ENCODE assay signal across 1 cellular context in genomic region chr1:236039736-236040670, GRCh38.
A peak's percentile ranks its signal among the peaks of the same experiment; 100 is the strongest.
TF ChIP-seq lines count a peak whose summit lies in the region.

No MANE protein-coding gene starts in this region.

TF ChIP-seq in HepG2, 621 proteins besides CTCF, POLR2A, EP300 and RAD21 (continued from another document and continues in another):
- TF ChIP-seq ZNF318 (CRISPR knock-in tag; IDR thresholded peaks at IDR 0.05) (no peak), CREBL2 (CRISPR knock-in tag; IDR thresholded peaks at IDR 0.05; ENCODE audit: borderline replicate concordance) (no peak), SRSF4 (IDR thresholded peaks at IDR 0.05; ENCODE audit: low read depth, low read length, poor library complexity, severe bottlenecking) (no peak), ZNF367 (CRISPR knock-in tag; IDR thresholded peaks at IDR 0.05; ENCODE audit: borderline replicate concordance) (no peak), IRX3 (CRISPR knock-in tag; IDR thresholded peaks at IDR 0.05; ENCODE audit: borderline replicate concordance, low read depth) (no peak), NCOR1 (IDR thresholded peaks at IDR 0.05; ENCODE audit: borderline replicate concordance, low read length) (peak; percentile 40; the same call in 1 of the 2 replicates), SNAPC4 (CRISPR knock-in tag; IDR thresholded peaks at IDR 0.05) (no peak), FOXA1 (IDR thresholded peaks at IDR 0.05) (peak; percentile 81), FOXA1 (CRISPR knock-in tag; IDR thresholded peaks at IDR 0.05) (peak; percentile 96), ETS1 (CRISPR knock-in tag; IDR thresholded peaks at IDR 0.05) (no peak), ZSCAN31 (CRISPR knock-in tag; IDR thresholded peaks at IDR 0.05; ENCODE audit: low read depth) (0 out of 2 replicates have a peak, but pooled peaks have one; percentile 47), BHLHE40 (IDR thresholded peaks at IDR 0.05; ENCODE audit: low read length) (peak; percentile 95), ZFAT (CRISPR knock-in tag; conservative IDR thresholded peaks at IDR 0.05) (no peak), ARID5B (CRISPR knock-in tag; IDR thresholded peaks at IDR 0.05) (peak; percentile 96), ZNF354B (CRISPR knock-in tag; IDR thresholded peaks at IDR 0.05) (no peak), RARA (CRISPR knock-in tag; IDR thresholded peaks at IDR 0.05) (peak; percentile 93), E2F2 (CRISPR knock-in tag; IDR thresholded peaks at IDR 0.05; ENCODE audit: borderline replicate concordance) (no peak), CBX1 (IDR thresholded peaks at IDR 0.05; ENCODE audit: low read depth) (no peak), SOX13 (IDR thresholded peaks at IDR 0.05) (0 out of 2 replicates have a peak, but pooled peaks have one; percentile 26), SOX13 (CRISPR knock-in tag; conservative IDR thresholded peaks at IDR 0.05 in 1 of 2, IDR thresholded peaks at IDR 0.05 in 1 of 2) (peak in 1 of 2 experiments; percentile 81; a peak in 2 of 4 replicates), ZNF44 (CRISPR knock-in tag; IDR thresholded peaks at IDR 0.05) (no peak), ZHX1 (CRISPR knock-in tag; IDR thresholded peaks at IDR 0.05; ENCODE audit: low read depth) (no peak), BCL6 (CRISPR knock-in tag; IDR thresholded peaks at IDR 0.05) (peak; percentile 83), ZNF292 (CRISPR knock-in tag; IDR thresholded peaks at IDR 0.05; ENCODE audit: borderline replicate concordance, low read depth) (no peak), ZBTB49 (CRISPR knock-in tag; IDR thresholded peaks at IDR 0.05; ENCODE audit: borderline replicate concordance) (no peak), KLF11 (CRISPR knock-in tag; IDR thresholded peaks at IDR 0.05) (0 out of 2 replicates have a peak, but pooled peaks have one; percentile 38), PRMT3 (CRISPR knock-in tag; IDR thresholded peaks at IDR 0.05; ENCODE audit: borderline replicate concordance, low read depth) (no peak), KDM2A (CRISPR knock-in tag; IDR thresholded peaks at IDR 0.05; ENCODE audit: borderline replicate concordance, low read depth) (peak; percentile 38; the same call in 1 of the 2 replicates), SOX5 (CRISPR knock-in tag; IDR thresholded peaks at IDR 0.05; ENCODE audit: borderline replicate concordance) (peak; percentile 86)
